Comparison of ENCODE assay signal across 14 cellular contexts in genomic region chr7:70000747-70001348, GRCh38.
"Had no signal": no experiment of that assay in that cellular context is flagged by ENCODE, and none has a peak within 500 bp of the region (broad histone marks: within the 10 kb centered on the region; RNA-seq: fewer than 3 reads in every experiment).

No MANE protein-coding gene starts in this region.

- DNase-seq: activated CD4-positive, alpha-beta T cell treated with anti-CD3 and anti-CD28 coated beads, Interleukin-2, amount 50 U/mL, for 1 hour; activated naive CD8-positive, alpha-beta T cell treated with anti-CD3 and anti-CD28 coated beads for 36 hours; brain microvascular endothelial cell; islet precursor cell; ovary; retina; stimulated activated CD4-positive, alpha-beta T cell treated with anti-CD3 and anti-CD28 coated beads, Interleukin-2, amount 100 ng/mL, for 48 hours had no signal

- H3K79me2 ChIP-seq: hepatocyte had no signal

- H3K4me1 ChIP-seq: vagina had no signal

- H3K27ac Mint-ChIP-seq: activated naive CD8-positive, alpha-beta T cell treated with anti-CD3 and anti-CD28 coated beads for 36 hours; activated T-helper 1 cell treated with anti-CD3 and anti-CD28 coated beads, Interleukin-12 subunit alpha, Interleukin-12 subunit beta, Interleukin-2, Interleukin-4 antibody, amounts not matched to agents 30 ng/mL and 10 ng/mL and 1 ng/mL, durations not matched to agents 14 hours and 24 hours and 36 hours; stimulated activated memory B cell treated with anti-CD40 and anti-IgM and Interleukin-4, amounts not matched to agents 10 μg/mL and 1 μg/mL and 100 μg/mL, for 72 hours had no signal

- H3K36me3 Mint-ChIP-seq: activated naive CD8-positive, alpha-beta T cell treated with anti-CD3 and anti-CD28 coated beads for 36 hours; stimulated activated memory B cell treated with anti-CD40 and anti-IgM and Interleukin-4, amounts not matched to agents 10 μg/mL and 1 μg/mL and 100 μg/mL, for 72 hours had no signal

- H3K4me2 ChIP-seq: hepatocyte had no signal

- H3K4me3 ChIP-seq: esophagus muscularis mucosa, hepatocyte, ovary, tibial nerve, vagina had no signal

- H3K36me3 ChIP-seq: brain microvascular endothelial cell, esophagus muscularis mucosa, ovary, tibial nerve, vagina had no signal

- H3K4me3 Mint-ChIP-seq: activated naive CD8-positive, alpha-beta T cell treated with anti-CD3 and anti-CD28 coated beads for 36 hours; activated T-helper 1 cell treated with anti-CD3 and anti-CD28 coated beads, Interleukin-12 subunit alpha, Interleukin-12 subunit beta, Interleukin-2, Interleukin-4 antibody, amounts not matched to agents 30 ng/mL and 10 ng/mL and 1 ng/mL, durations not matched to agents 14 hours and 24 hours and 36 hours; neural crest cell; stimulated activated memory B cell treated with anti-CD40 and anti-IgM and Interleukin-4, amounts not matched to agents 10 μg/mL and 1 μg/mL and 100 μg/mL, for 72 hours had no signal

- H3K9me3 Mint-ChIP-seq: activated naive CD8-positive, alpha-beta T cell treated with anti-CD3 and anti-CD28 coated beads for 36 hours; activated T-helper 1 cell treated with anti-CD3 and anti-CD28 coated beads, Interleukin-12 subunit alpha, Interleukin-12 subunit beta, Interleukin-2, Interleukin-4 antibody, amounts not matched to agents 30 ng/mL and 10 ng/mL and 1 ng/mL, durations not matched to agents 14 hours and 24 hours and 36 hours; neural crest cell; stimulated activated memory B cell treated with anti-CD40 and anti-IgM and Interleukin-4, amounts not matched to agents 10 μg/mL and 1 μg/mL and 100 μg/mL, for 72 hours had no signal

- H3K27ac ChIP-seq: brain microvascular endothelial cell, esophagus muscularis mucosa, hepatocyte, ovary, tibial nerve, vagina had no signal

- H3K27me3 ChIP-seq: brain microvascular endothelial cell, esophagus muscularis mucosa, hepatocyte, ovary, tibial nerve, vagina had no signal

- H3K27me3 Mint-ChIP-seq: activated naive CD8-positive, alpha-beta T cell treated with anti-CD3 and anti-CD28 coated beads for 36 hours; stimulated activated memory B cell treated with anti-CD40 and anti-IgM and Interleukin-4, amounts not matched to agents 10 μg/mL and 1 μg/mL and 100 μg/mL, for 72 hours had no signal

- ATAC-seq: stimulated activated memory B cell treated with anti-CD40 and anti-IgM and Interleukin-4, amounts not matched to agents 10 μg/mL and 1 μg/mL and 100 μg/mL, for 72 hours had no signal

- H2AFZ ChIP-seq: hepatocyte had no signal

- H3K9me3 ChIP-seq: esophagus muscularis mucosa, ovary, tibial nerve, vagina had no signal
